8 cellular contexts compared by ENCODE assay signal in the genomic region with DNA sequence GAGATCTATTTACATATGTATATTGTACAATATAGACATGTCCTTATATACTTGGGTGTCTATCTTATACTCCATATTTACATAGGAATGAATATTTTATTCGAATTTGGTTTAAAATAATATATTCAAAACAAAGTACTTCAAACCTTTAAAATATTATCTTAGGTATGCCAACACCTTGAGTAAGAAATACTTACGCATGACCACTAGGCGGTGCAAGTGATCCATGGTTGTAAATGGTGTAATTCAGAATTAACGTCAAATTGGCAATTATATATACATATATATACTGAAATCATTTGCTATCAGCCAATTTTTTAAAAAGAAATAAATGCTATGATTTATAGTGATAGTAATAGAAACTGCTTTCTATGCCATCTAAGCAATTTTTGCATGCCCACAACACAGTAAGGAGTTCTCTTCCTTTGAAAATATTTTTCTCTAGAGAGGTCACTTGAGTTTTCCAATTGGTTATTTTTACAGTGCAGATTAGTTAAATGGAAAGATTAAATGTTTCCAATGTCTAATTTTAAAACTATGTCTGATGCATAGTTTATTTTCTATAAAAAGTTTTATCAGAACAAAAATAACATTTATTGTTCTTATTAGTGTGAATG. TPM values are rescaled to one million over a fixed set of nuclear protein-coding genes. Genes with fewer than 3 reads are reported as not detected.
A peak's percentile ranks its signal among the peaks of the same experiment; 100 is the strongest.
DNase-seq lines count a peak whose midpoint lies in the region; ATAC-seq, FAIRE-seq and TF ChIP-seq lines count a peak whose summit lies in the region.

No MANE protein-coding gene starts in this region.

- no peak overlapping the region for H2AFZ ChIP-seq in GM23248

- H4K20me1 ChIP-seq in GM23248 (ENCODE audit: insufficient read depth) = no peaks in the 10 kb centered on the region

- H3K9me2 ChIP-seq in GM23248 (ENCODE audit: insufficient read depth) = no peaks in the 10 kb centered on the region

- H3K9me3 ChIP-seq in GM23248 (ENCODE audit: low read depth) = no peaks in the 10 kb centered on the region
- no peaks in the 10 kb centered on the region for H3K9me3 ChIP-seq in prostate gland

- no peak for TF ChIP-seq POLR2A in prostate gland (IDR thresholded peaks at IDR 0.05)

- no peak overlapping the region for H3K27ac ChIP-seq in GM23248
- no peak overlapping the region for H3K27ac ChIP-seq in prostate gland

- FAIRE-seq in D721Med (lab: Jason Lieb, UNC) = peak; percentile 25

- peak; percentile 81 for TF ChIP-seq CTCF in D721Med (IDR thresholded peaks at IDR 0.05; ENCODE audit: insufficient read depth, missing control alignments)
- TF ChIP-seq CTCF in epithelial cell of proximal tubule (conservative IDR thresholded peaks at IDR 0.05; ENCODE audit: low read depth, low read length) = peak; percentile 86
- peak; percentile 40 to 79 (median 76) for TF ChIP-seq CTCF in prostate gland (IDR thresholded peaks at IDR 0.05)

- H3K27me3 ChIP-seq in GM23248 (replicated peaks; ENCODE audit: insufficient read depth) (no peaks in the 10 kb centered on the region), prostate gland (replicated peaks; ENCODE audit: insufficient read depth) (no peaks in the 10 kb centered on the region)

- no peaks in the 10 kb centered on the region for H3F3A ChIP-seq in GM23248 (ENCODE audit: insufficient read depth)

- DNase-seq in D721Med (ENCODE audit: insufficient read length, low spot score) (no peak), GM23248 (peak; percentile 64), NCI-H2171 treated with DMSO at 0.1 percent for 48 hours (lab: John Stamatoyannopoulos, UW) (peak; percentile 65), epithelial cell of proximal tubule (ENCODE audit: low read depth) (no peak), prostate gland (ENCODE audit: low spot score) (peak; percentile 19), OCI-M2 (lab: John Stamatoyannopoulos, UW; ENCODE audit: unreplicated experiment) (no peak)
- peak; percentile 52 for DNase-seq in activated CD4-positive, alpha-beta T cell treated with anti-CD3 and anti-CD28 coated beads, Interleukin-2, amount 50 U/mL, for 1 hour

- no peaks in the 10 kb centered on the region for H3K79me2 ChIP-seq in GM23248 (ENCODE audit: insufficient read depth)

- no peak overlapping the region for H3K9ac ChIP-seq in GM23248

- no peak overlapping the region for H3K4me2 ChIP-seq in GM23248 (ENCODE audit: unreplicated experiment)

- no peak for ATAC-seq in GM21737 (IDR thresholded peaks at IDR 0.05; ENCODE audit: unreplicated experiment)

- WGBS in GM23248 (ENCODE audit: low coverage in 1 of 2, low lambda C conversion rate in 2 of 2, missing lambda C conversion rate in 2 of 2), 2 experiments = 1 to 3% methylated on average over 4 of the region's 4 CpGs
- WGBS in prostate gland = 4% methylated on average over 4 of the region's 4 CpGs

- no peak overlapping the region for H3K4me3 ChIP-seq in GM23248
- H3K4me3 ChIP-seq in epithelial cell of proximal tubule (ENCODE audit: low read depth, low read length) = no peak overlapping the region
- H3K4me3 ChIP-seq in prostate gland = no peak overlapping the region

- H3K4me1 ChIP-seq in GM23248 (ENCODE audit: insufficient read depth) (peaks cover 8% of the 10 kb centered on the region; the same call in 1 of the 2 replicates), prostate gland (replicated peaks) (no peaks in the 10 kb centered on the region)

- H3K36me3 ChIP-seq in GM23248 (ENCODE audit: low read depth) (no peaks in the 10 kb centered on the region), prostate gland (no peaks in the 10 kb centered on the region)

- intact Hi-C loops in prostate gland (cut with DNase I) = no loop called here

- in situ Hi-C loops in GM23248 (cut with MboI) = no loop called here

RNA-seq across cellular contexts. Expression of a gene that starts 37.5 kb away (rescaled TPM):
- total RNA-seq in GM23248 (2014; rRNA removed; shearing (Covaris generic)) = 25.4 and 28.9 TPM in 2 replicates
- polyA plus RNA-seq in GM23248 (2016; fragmentation: Nextera tagmentation; extraction: Ambion mirVana) = 27.7 and 30.7 TPM in 2 replicates
- total RNA-seq in epithelial cell of proximal tubule = 17.3 and 25.5 TPM in 2 replicates
- total RNA-seq in prostate gland = 10 to 100 TPM; 27.1 to 29.2 TPM

Comparison
In these comparisons a context has a peak if more than half of its experiments do, and no peak if none do; other contexts are left out.
1. DNase-seq: peak in GM23248 (single experiment), NCI-H2171 treated with DMSO at 0.1 percent for 48 hours (single experiment), activated CD4-positive, alpha-beta T cell treated with anti-CD3 and anti-CD28 coated beads, Interleukin-2, amount 50 U/mL, for 1 hour (single experiment) and prostate gland (single experiment); none in D721Med (single experiment), epithelial cell of proximal tubule (single experiment) and OCI-M2 (single experiment).
2. Peak in every context shown above with its lines, with median percentiles within 50 percentile points of each other: CTCF ChIP-seq.